ENCODE assay signal across 9 cellular contexts in genomic region chr11:90134420-90135003, GRCh38. TPM values are rescaled to one million over a fixed set of nuclear protein-coding genes. Genes with fewer than 3 reads are reported as not detected.
A peak's percentile ranks its signal among the peaks of the same experiment; 100 is the strongest.
DNase-seq lines count a peak whose midpoint lies in the region; ATAC-seq and TF ChIP-seq lines count a peak whose summit lies in the region.
"Had no signal": no experiment of that assay in that cellular context is flagged by ENCODE, and none has a peak within 500 bp of the region (broad histone marks: within the 10 kb centered on the region; RNA-seq: fewer than 3 reads in every experiment).

TSS of gene NAALAD2 (plus strand) at chr11:90134663. CDS start at chr11:90134759, 96 bp downstream.

- DNase-seq in AG20443 (ENCODE audit: low spot score) (peak; percentile 51), amygdala (lab: John Stamatoyannopoulos, UW) (peak in 53 of 56 donors; percentile 4 to 70 (median 39)), hepatocyte (ENCODE audit: low spot score) (peak; percentile 88), progenitor cell of endocrine pancreas (ENCODE audit: low spot score, unreplicated experiment) (peak; percentile 37), SHP77 (lab: John Stamatoyannopoulos, UW) (no peak), COLO668 (lab: John Stamatoyannopoulos, UW; ENCODE audit: unreplicated experiment) (no peak)

- H3K27me3 ChIP-seq in hepatocyte: no peaks in the 10 kb centered on the region

- H3K4me3 Mint-ChIP-seq in progenitor cell of endocrine pancreas (ENCODE audit: low read depth): peak within 1 kb of the TSS; percentile 66

- peak; percentile 32 for TF ChIP-seq POLR2A in GM19099 (IDR thresholded peaks at IDR 0.05; ENCODE audit: extremely low read depth, insufficient read length, low read depth)

- peak within 1 kb of the TSS; percentile 81 for H3K4me2 ChIP-seq in hepatocyte

- H3K27ac ChIP-seq in hepatocyte: peak within 1 kb of the TSS; percentile 76
- H3K27ac ChIP-seq: HL-60 had no signal

- H3K9me3 Mint-ChIP-seq in progenitor cell of endocrine pancreas (ENCODE audit: low read depth): no peaks in the 10 kb centered on the region

- H3K9me3 ChIP-seq in hepatocyte (ENCODE audit: low read depth): no peaks in the 10 kb centered on the region

- H3K36me3 ChIP-seq in hepatocyte (replicated peaks; ENCODE audit: insufficient read depth, low read depth): no peaks in the 10 kb centered on the region

- WGBS in hepatocyte (ENCODE audit: low lambda C conversion rate, missing lambda C conversion rate): 1% methylated on average over 26 of the region's 26 CpGs

- peak within 1 kb of the TSS; percentile 60 for H3K4me3 ChIP-seq in hepatocyte

- ATAC-seq in HG03558 (IDR thresholded peaks at IDR 0.05; ENCODE audit: extremely low read depth, unreplicated experiment): peak; percentile 82

- no peaks in the 10 kb centered on the region for H3K27me3 Mint-ChIP-seq in progenitor cell of endocrine pancreas

- H4K20me1 ChIP-seq in hepatocyte (ENCODE audit: insufficient read depth, poor library complexity, severe bottlenecking): no peaks in the 10 kb centered on the region

- no peaks in the 10 kb centered on the region for H3K4me1 ChIP-seq in hepatocyte (ENCODE audit: insufficient read depth)

- peak within 1 kb of the TSS; percentile 81 for H3K27ac Mint-ChIP-seq in progenitor cell of endocrine pancreas

- no peaks in the 10 kb centered on the region for H3K9me2 ChIP-seq in hepatocyte (replicated peaks; ENCODE audit: insufficient read depth)

- H3K36me3 Mint-ChIP-seq in progenitor cell of endocrine pancreas (ENCODE audit: insufficient read depth): peaks cover 1% of the 10 kb centered on the region

- peaks cover 20% of the 10 kb centered on the region for H3K4me1 Mint-ChIP-seq in progenitor cell of endocrine pancreas (ENCODE audit: low read depth)

- peak within 1 kb of the TSS; percentile 86 for H2AFZ ChIP-seq in hepatocyte

- peaks cover 26% of the 10 kb centered on the region for H3K79me2 ChIP-seq in hepatocyte

- TF ChIP-seq CTCF in hepatocyte (IDR thresholded peaks at IDR 0.05; ENCODE audit: poor library complexity) (no peak), progenitor cell of endocrine pancreas (IDR thresholded peaks at IDR 0.05; ENCODE audit: unreplicated experiment) (no peak)

RNA-seq across cellular contexts. Expression of gene NAALAD2, which starts in this region (rescaled TPM):
- total RNA-seq in hepatocyte: 29.8 and 30.9 TPM in 2 replicates
- 15.6 and 20.8 TPM in 2 replicates for polyA plus RNA-seq in hepatocyte
- 5.5 and 6.4 TPM in 2 replicates for total RNA-seq in progenitor cell of endocrine pancreas

Comparison
In these comparisons a context has a peak if more than half of its experiments do, and no peak if none do; other contexts are left out.
1. DNase-seq: peak in AG20443 (single experiment), amygdala (53 of 56), hepatocyte (single experiment) and progenitor cell of endocrine pancreas (single experiment); none in SHP77 (0 of 2) and COLO668 (single experiment).